20 cellular contexts compared by ENCODE assay signal in genomic region chr14:68657300-68658028, GRCh38.
"Had no signal": no experiment of that assay in that cellular context is flagged by ENCODE, and none has a peak within 500 bp of the region (broad histone marks: within the 10 kb centered on the region; RNA-seq: fewer than 3 reads in every experiment).

No MANE protein-coding gene starts in this region.

- H3K4me3 Mint-ChIP-seq: activated CD8-positive, alpha-beta T cell treated with anti-CD3 and anti-CD28 coated beads for 36 hours; activated naive CD4-positive, alpha-beta T cell treated with anti-CD3 and anti-CD28 coated beads for 36 hours; activated T-helper 17 cell treated with anti-CD3 and anti-CD28 coated beads, Interleukin-2, amount 50 U/mL, for 72 hours; endodermal cell; memory B cell; natural killer cell; stimulated activated naive CD8-positive, alpha-beta T cell treated with anti-CD3 and anti-CD28 coated beads, Interleukin-15, amount 100 ng/mL, for 72 hours; T-helper 17 cell; WTC11 had no signal

- H2AFZ ChIP-seq: hepatocyte had no signal

- H3K9me3 Mint-ChIP-seq: activated naive CD4-positive, alpha-beta T cell treated with anti-CD3 and anti-CD28 coated beads for 36 hours; activated T-helper 17 cell treated with anti-CD3 and anti-CD28 coated beads, Interleukin-2, amount 50 U/mL, for 72 hours; endodermal cell; natural killer cell; stimulated activated naive CD8-positive, alpha-beta T cell treated with anti-CD3 and anti-CD28 coated beads, Interleukin-15, amount 100 ng/mL, for 72 hours; WTC11 had no signal

- H3K27me3 ChIP-seq: ascending aorta, hepatocyte, right lobe of liver, spleen, testis, upper lobe of right lung had no signal

- H3K36me3 Mint-ChIP-seq: natural killer cell, WTC11 had no signal

- H3K27me3 Mint-ChIP-seq: activated CD8-positive, alpha-beta T cell treated with anti-CD3 and anti-CD28 coated beads for 36 hours; activated T-helper 17 cell treated with anti-CD3 and anti-CD28 coated beads, Interleukin-2, amount 50 U/mL, for 72 hours; memory B cell; stimulated activated naive CD8-positive, alpha-beta T cell treated with anti-CD3 and anti-CD28 coated beads, Interleukin-15, amount 100 ng/mL, for 72 hours; T-helper 17 cell had no signal

- H3K27ac Mint-ChIP-seq: activated CD8-positive, alpha-beta T cell treated with anti-CD3 and anti-CD28 coated beads for 36 hours; activated naive CD4-positive, alpha-beta T cell treated with anti-CD3 and anti-CD28 coated beads for 36 hours; activated T-helper 17 cell treated with anti-CD3 and anti-CD28 coated beads, Interleukin-2, amount 50 U/mL, for 72 hours; endodermal cell; memory B cell; natural killer cell; T-helper 17 cell; WTC11 had no signal

- FAIRE-seq: kidney had no signal

- H3K4me3 ChIP-seq: ascending aorta, hepatocyte, prostate gland, right lobe of liver, spleen, testis, upper lobe of right lung had no signal

- H3K36me3 ChIP-seq: ascending aorta, prostate gland, right lobe of liver, spleen, upper lobe of right lung had no signal

- H3K27ac ChIP-seq: ascending aorta, prostate gland, right lobe of liver, upper lobe of right lung had no signal

- H3K9me3 ChIP-seq: ascending aorta, prostate gland, right lobe of liver, spleen, testis, upper lobe of right lung had no signal

- H3K79me2 ChIP-seq: hepatocyte had no signal

- H3K4me1 ChIP-seq: right lobe of liver had no signal

- H3K4me2 ChIP-seq: hepatocyte had no signal

- DNase-seq: activated CD4-positive, alpha-beta T cell treated with anti-CD3 and anti-CD28 coated beads for 48 hours; activated CD8-positive, alpha-beta T cell treated with anti-CD3 and anti-CD28 coated beads for 36 hours; activated naive CD4-positive, alpha-beta T cell treated with anti-CD3 and anti-CD28 coated beads for 36 hours; endodermal cell; kidney; left ventricle myocardium superior; natural killer cell; occipital lobe; spleen; stimulated activated naive CD8-positive, alpha-beta T cell treated with anti-CD3 and anti-CD28 coated beads, Interleukin-15, amount 100 ng/mL, for 72 hours; T-helper 17 cell; testis had no signal
